In genomic region chr5:123182072-123182471, GRCh38 we compare ENCODE assay signal across 19 cellular contexts.
DNase-seq lines count a peak whose midpoint lies in the region; ATAC-seq and TF ChIP-seq lines count a peak whose summit lies in the region.
"Had no signal": no experiment of that assay in that cellular context is flagged by ENCODE, and none has a peak within 500 bp of the region (broad histone marks: within the 10 kb centered on the region; RNA-seq: fewer than 3 reads in every experiment).

No MANE protein-coding gene starts in this region.

- H3K27ac ChIP-seq in right atrium auricular region (no peak overlapping the region), heart left ventricle (no peak overlapping the region), hepatocyte (peak overlapping the region; percentile 73), thoracic aorta (peak overlapping the region; percentile 74 to 80), MM.1S (ENCODE audit: low read length) (no peak overlapping the region)
- H3K27ac ChIP-seq: BLaER1, HL-60 had no signal

- no peak overlapping the region for H3K9ac ChIP-seq in MM.1S (ENCODE audit: low read length)
- H3K9ac ChIP-seq: BLaER1 had no signal

- no peaks in the 10 kb centered on the region for H3K36me3 ChIP-seq in right atrium auricular region
- H3K36me3 ChIP-seq in heart left ventricle: no peaks in the 10 kb centered on the region
- H3K36me3 ChIP-seq in hepatocyte (replicated peaks; ENCODE audit: insufficient read depth, low read depth): no peaks in the 10 kb centered on the region
- H3K36me3 ChIP-seq in thoracic aorta: peaks cover 30% of the 10 kb centered on the region
- H3K36me3 ChIP-seq in MM.1S (replicated peaks; ENCODE audit: insufficient read depth, low read length): no peaks in the 10 kb centered on the region
- H3K36me3 ChIP-seq: BLaER1 had no signal

- no peaks in the 10 kb centered on the region for H4K20me1 ChIP-seq in hepatocyte (ENCODE audit: insufficient read depth, poor library complexity, severe bottlenecking)
- H4K20me1 ChIP-seq in MM.1S (ENCODE audit: insufficient read depth, low read length): no peaks in the 10 kb centered on the region
- H4K20me1 ChIP-seq: BLaER1 had no signal

- intact Hi-C loops in Right ventricle myocardium superior (cut with DNase I): no loop called here
- intact Hi-C loops in heart left ventricle (cut with DNase I): no loop called here

- H3K9me2 ChIP-seq in hepatocyte (replicated peaks; ENCODE audit: insufficient read depth) (no peaks in the 10 kb centered on the region), MM.1S (replicated peaks; ENCODE audit: insufficient read depth, low read length) (no peaks in the 10 kb centered on the region)

- H3K9me3 ChIP-seq in right atrium auricular region (no peaks in the 10 kb centered on the region), heart left ventricle (no peaks in the 10 kb centered on the region), hepatocyte (ENCODE audit: low read depth) (no peaks in the 10 kb centered on the region), thoracic aorta (no peaks in the 10 kb centered on the region), MM.1S (replicated peaks; ENCODE audit: insufficient read depth, low read length) (no peaks in the 10 kb centered on the region)
- H3K9me3 ChIP-seq: BLaER1 had no signal

- H2AFZ ChIP-seq in hepatocyte (no peak overlapping the region), MM.1S (ENCODE audit: low read length) (no peak overlapping the region)

- H3K27me3 ChIP-seq in right atrium auricular region (no peaks in the 10 kb centered on the region), heart left ventricle (no peaks in the 10 kb centered on the region), hepatocyte (no peaks in the 10 kb centered on the region), thoracic aorta (replicated peaks; ENCODE audit: insufficient read depth) (no peaks in the 10 kb centered on the region), MM.1S (replicated peaks; ENCODE audit: insufficient read depth, low read length) (no peaks in the 10 kb centered on the region)
- H3K27me3 ChIP-seq: BLaER1 had no signal

- H3K4me3 ChIP-seq in right atrium auricular region: no peak overlapping the region
- H3K4me3 ChIP-seq in heart left ventricle: no peak overlapping the region
- H3K4me3 ChIP-seq in hepatocyte: no peak overlapping the region
- H3K4me3 ChIP-seq in thoracic aorta: no peak overlapping the region
- no peak overlapping the region for H3K4me3 ChIP-seq in MM.1S (ENCODE audit: low read length)
- H3K4me3 ChIP-seq: BLaER1 had no signal

- 61 to 84% (median 70%) methylated on average over 3 of the region's 3 CpGs for WGBS in heart left ventricle, 4 donors
- 79% methylated on average over 3 of the region's 3 CpGs for WGBS in hepatocyte (ENCODE audit: low lambda C conversion rate, missing lambda C conversion rate)

- no peak overlapping the region for H3K4me2 ChIP-seq in hepatocyte
- H3K4me2 ChIP-seq in MM.1S (ENCODE audit: low read depth, low read length): no peak overlapping the region
- H3K4me2 ChIP-seq: BLaER1 had no signal

- DNase-seq in Right ventricle myocardium superior (peak; percentile 50), right atrium auricular region (ENCODE audit: low spot score) (no peak), heart left ventricle (peak in 2 of 5 donors; percentile 41 to 53), hepatocyte (ENCODE audit: low spot score) (no peak), thoracic aorta (ENCODE audit: low spot score) (no peak), MM.1S (no peak), SKM-1 treated with dmso at 0.1 percent for 144 hours (lab: John Stamatoyannopoulos, UW; ENCODE audit: unreplicated experiment) (no peak), NCI-H2081 (lab: John Stamatoyannopoulos, UW) (no peak)
- DNase-seq: CD4-positive, CD25-positive, alpha-beta regulatory T cell; GDM1; H7; NCI-H1092 treated with DMSO at 0.1 percent for 48 hours; NCI-H1436; NCI-H2107; NCI-H524 treated with DMSO at 0.1 percent for 48 hours; RPMI8226; SHP77 treated with DMSO at 0.1 percent for 48 hours had no signal

- H3F3A ChIP-seq in MM.1S (ENCODE audit: insufficient read depth, low read length): no peaks in the 10 kb centered on the region

- H3K4me1 ChIP-seq in right atrium auricular region: peaks cover 0 to 9% of the 10 kb centered on the region in 2 donors
- peaks cover 0 to 11% (median 0%) of the 10 kb centered on the region in 12 donors for H3K4me1 ChIP-seq in heart left ventricle
- peaks cover 26% of the 10 kb centered on the region for H3K4me1 ChIP-seq in hepatocyte (ENCODE audit: insufficient read depth)
- H3K4me1 ChIP-seq in thoracic aorta (ENCODE audit: control insufficient read depth in 1 of 2, low read depth in 2 of 2): peaks cover 9 to 70% of the 10 kb centered on the region in 2 donors
- H3K4me1 ChIP-seq in MM.1S (ENCODE audit: low read length): no peaks in the 10 kb centered on the region
- H3K4me1 ChIP-seq: BLaER1 had no signal

- TF ChIP-seq POLR2A in heart left ventricle (IDR thresholded peaks at IDR 0.05): no peak

- peak; percentile 90 for ATAC-seq in Right ventricle myocardium superior (ENCODE audit: poor library complexity)
- peak in 3 of 4 donors; percentile 49 to 80 (median 67) for ATAC-seq in heart left ventricle
- no peak for ATAC-seq in thoracic aorta (ENCODE audit: insufficient number of reproducible peaks, low FRiP score, low read depth)

- H3K79me2 ChIP-seq in hepatocyte: no peaks in the 10 kb centered on the region
- H3K79me2 ChIP-seq in MM.1S (ENCODE audit: low read length): no peaks in the 10 kb centered on the region

- TF ChIP-seq CTCF in right atrium auricular region (IDR thresholded peaks at IDR 0.05) (no peak), heart left ventricle (IDR thresholded peaks at IDR 0.05) (no peak), hepatocyte (IDR thresholded peaks at IDR 0.05; ENCODE audit: poor library complexity) (no peak), thoracic aorta (IDR thresholded peaks at IDR 0.05) (no peak), MM.1S (IDR thresholded peaks at IDR 0.05; ENCODE audit: low read length) (no peak)

Comparison
In these comparisons a context has a peak if more than half of its experiments do, and no peak if none do; other contexts are left out.
1. H3K27ac ChIP-seq: peak in hepatocyte (single experiment) and thoracic aorta (2 of 2); none in right atrium auricular region (0 of 2), heart left ventricle (0 of 12) and MM.1S (single experiment).